29 cellular contexts compared by ENCODE assay signal in genomic region chr12:57384512-57384911, GRCh38. TPM values are rescaled to one million over a fixed set of nuclear protein-coding genes. Genes with fewer than 3 reads are reported as not detected.
"Had no signal": no experiment of that assay in that cellular context is flagged by ENCODE, and none has a peak within 500 bp of the region (broad histone marks: within the 10 kb centered on the region; RNA-seq: fewer than 3 reads in every experiment).

No MANE protein-coding gene starts in this region.

- H3K27me3 Mint-ChIP-seq: activated CD4-positive, alpha-beta T cell treated with anti-CD3 and anti-CD28 coated beads, Interleukin-2, amount 10 ng/mL, durations not matched to agents 24 days and 14 days; activated CD8-positive, alpha-beta T cell treated with anti-CD3 and anti-CD28 coated beads for 36 hours; activated naive CD8-positive, alpha-beta T cell; activated naive CD8-positive, alpha-beta T cell treated with anti-CD3 and anti-CD28 coated beads, Interleukin-2, amount 50 U/mL, for 24 hours; activated T-helper 17 cell treated with anti-CD3 and anti-CD28 coated beads, Interleukin-2, amount 50 U/mL, for 72 hours had no signal

- H3K4me3 Mint-ChIP-seq: activated CD4-positive, alpha-beta T cell treated with anti-CD3 and anti-CD28 coated beads, Interleukin-2, amount 10 ng/mL, durations not matched to agents 24 days and 14 days; activated CD8-positive, alpha-beta T cell treated with anti-CD3 and anti-CD28 coated beads for 36 hours; activated naive CD8-positive, alpha-beta T cell; activated naive CD8-positive, alpha-beta T cell treated with anti-CD3 and anti-CD28 coated beads, Interleukin-2, amount 50 U/mL, for 24 hours; activated T-cell treated with anti-CD3 and anti-CD28 coated beads, Interleukin-2, amount 50 U/mL, for 72 hours; activated T-helper 17 cell treated with anti-CD3 and anti-CD28 coated beads, Interleukin-2, amount 50 U/mL, for 72 hours; T-helper 2 cell treated with Interferon-gamma antibody and Interleukin-4, amounts not matched to agents 5 μg/mL and 100 μg/mL, for 36 hours had no signal

- H3K36me3 ChIP-seq: cardiac muscle cell had no signal

- H3K27ac Mint-ChIP-seq: activated CD4-positive, alpha-beta T cell treated with anti-CD3 and anti-CD28 coated beads, Interleukin-2, amount 10 ng/mL, durations not matched to agents 24 days and 14 days; activated CD8-positive, alpha-beta T cell treated with anti-CD3 and anti-CD28 coated beads for 36 hours; activated naive CD8-positive, alpha-beta T cell; activated naive CD8-positive, alpha-beta T cell treated with anti-CD3 and anti-CD28 coated beads, Interleukin-2, amount 50 U/mL, for 24 hours; activated T-cell treated with anti-CD3 and anti-CD28 coated beads, Interleukin-2, amount 50 U/mL, for 72 hours; activated T-helper 17 cell treated with anti-CD3 and anti-CD28 coated beads, Interleukin-2, amount 50 U/mL, for 72 hours; T-helper 2 cell treated with Interferon-gamma antibody and Interleukin-4, amounts not matched to agents 5 μg/mL and 100 μg/mL, for 36 hours had no signal

- H3K27me3 ChIP-seq: cardiac muscle cell, Peyer's patch had no signal

- H3K4me1 ChIP-seq: Peyer's patch had no signal

- DNase-seq: activated CD4-positive, alpha-beta T cell treated with anti-CD3 and anti-CD28 coated beads, Interleukin-2, amount 10 ng/mL, durations not matched to agents 24 days and 14 days; activated CD4-positive, alpha-beta T cell treated with anti-CD3 and anti-CD28 coated beads, Interleukin-2, amount 50 U/mL, for 4 hours; activated CD8-positive, alpha-beta T cell treated with anti-CD3 and anti-CD28 coated beads for 36 hours; activated gamma-delta T cell; activated naive CD4-positive, alpha-beta T cell treated with Interleukin-2 at 50 U/mL for 16 hours; activated naive CD8-positive, alpha-beta T cell treated with anti-CD3 and anti-CD28 coated beads, Interleukin-2, amount 50 U/mL, for 24 hours; activated T-cell treated with anti-CD3 and anti-CD28 coated beads, Interleukin-2, amount 50 U/mL, for 1 hour; activated T-cell treated with anti-CD3 and anti-CD28 coated beads, Interleukin-2, amount 50 U/mL, for 72 hours; anterior cingulate cortex; NCI-H1105; NCI-H1417 treated with DMSO at 0.1 percent for 48 hours; NCI-H187 treated with DMSO at 0.1 percent for 48 hours; NCI-H2081; NCI-H2171 treated with DMSO at 0.1 percent for 48 hours; NCI-H226; NCI-H524 treated with DMSO at 0.1 percent for 48 hours; NK-92 treated with Interleukin-12 subunit alpha and Interleukin-12 subunit beta, amount 100 ng/mL, for 24 hours; PC-3; Peyer's patch; RPMI8226 had no signal

- H3K9me3 ChIP-seq: Peyer's patch had no signal

- H3K27ac ChIP-seq: cardiac muscle cell, Peyer's patch had no signal

- H3K4me3 ChIP-seq: cardiac muscle cell, Peyer's patch had no signal

- ATAC-seq: activated CD8-positive, alpha-beta T cell treated with anti-CD3 and anti-CD28 coated beads for 36 hours; activated naive CD8-positive, alpha-beta T cell treated with anti-CD3 and anti-CD28 coated beads, Interleukin-2, amount 50 U/mL, for 24 hours; activated T-cell treated with anti-CD3 and anti-CD28 coated beads, Interleukin-2, amount 50 U/mL, for 72 hours; activated T-helper 17 cell treated with anti-CD3 and anti-CD28 coated beads, Interleukin-2, amount 50 U/mL, for 72 hours; PC-3; Right ventricle myocardium inferior had no signal

- H3K9me3 Mint-ChIP-seq: activated CD4-positive, alpha-beta T cell treated with anti-CD3 and anti-CD28 coated beads, Interleukin-2, amount 10 ng/mL, durations not matched to agents 24 days and 14 days; activated CD8-positive, alpha-beta T cell treated with anti-CD3 and anti-CD28 coated beads for 36 hours; activated naive CD8-positive, alpha-beta T cell treated with anti-CD3 and anti-CD28 coated beads, Interleukin-2, amount 50 U/mL, for 24 hours; activated T-cell treated with anti-CD3 and anti-CD28 coated beads, Interleukin-2, amount 50 U/mL, for 72 hours; activated T-helper 17 cell treated with anti-CD3 and anti-CD28 coated beads, Interleukin-2, amount 50 U/mL, for 72 hours; T-helper 2 cell treated with Interferon-gamma antibody and Interleukin-4, amounts not matched to agents 5 μg/mL and 100 μg/mL, for 36 hours had no signal

RNA-seq across cellular contexts. Expression of gene INHBC, which starts 50.1 kb away (rescaled TPM):
- total RNA-seq: activated CD4-positive, alpha-beta T cell treated with anti-CD3 and anti-CD28 coated beads, Interleukin-2, amount 10 ng/mL, durations not matched to agents 24 days and 14 days; activated CD8-positive, alpha-beta memory T cell treated with anti-CD3 and anti-CD28 coated beads for 36 hours; activated T-cell treated with anti-CD3 and anti-CD28 coated beads, Interleukin-2, amount 50 U/mL, for 72 hours; activated T-helper 17 cell treated with anti-CD3 and anti-CD28 coated beads, Interleukin-2, amount 50 U/mL, for 72 hours; M059J; NCI-H460; PC-3; Peyer's patch; Right ventricle myocardium inferior; T-helper 1 cell treated with Interleukin-12 subunit alpha and Interleukin-12 subunit beta and Interleukin-4 antibody, amounts not matched to agents 30 ng/mL and 1 ng/mL, for 36 hours had no signal
- polyA plus RNA-seq: cardiac muscle cell had no signal
